In the genomic region with DNA sequence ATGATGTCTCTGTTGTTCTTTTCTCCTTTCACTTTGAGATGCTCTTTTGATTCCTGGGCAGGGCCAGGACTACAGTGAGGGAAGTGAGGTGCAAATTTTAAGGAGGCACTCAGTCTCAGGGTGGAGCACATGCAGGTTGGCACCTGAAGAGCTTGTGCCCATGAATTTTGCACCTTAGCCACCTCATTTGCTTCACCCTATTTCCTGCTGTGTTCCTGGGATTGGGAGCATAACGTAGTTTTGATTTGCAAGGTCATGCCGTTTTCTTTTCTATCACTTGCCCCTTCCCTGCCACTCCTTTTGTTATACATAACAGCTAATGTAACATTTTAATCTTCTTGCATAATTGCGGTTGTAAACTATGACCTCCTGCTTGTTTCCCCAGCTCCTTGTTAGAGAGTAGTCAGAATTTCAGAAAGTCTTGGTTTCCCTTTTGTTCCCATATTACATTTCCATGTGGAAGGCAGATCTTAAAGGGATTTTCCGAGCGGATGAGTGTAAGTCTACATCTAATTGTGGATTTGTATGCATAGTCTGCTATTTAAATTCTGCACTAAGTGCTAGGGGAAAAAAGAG, we compare ENCODE assay signal across 2 cellular contexts.
TF ChIP-seq lines count a peak whose summit lies in the region.

No MANE protein-coding gene starts in this region.

TF ChIP-seq in H1, 55 proteins besides CTCF, POLR2A, EP300 and RAD21:
- TF ChIP-seq CTBP2 (IDR thresholded peaks at IDR 0.05; ENCODE audit: borderline replicate concordance, insufficient read depth, insufficient read length, low read length) (no peak), BCL11A (IDR thresholded peaks at IDR 0.05; ENCODE audit: low read depth in 2 of 2, low read length in 2 of 2) (no peak), GABPA (IDR thresholded peaks at IDR 0.05; ENCODE audit: borderline replicate concordance, insufficient read depth, low read length) (no peak), SP2 (IDR thresholded peaks at IDR 0.05; ENCODE audit: low read length) (no peak), EGR1 (IDR thresholded peaks at IDR 0.05; ENCODE audit: borderline replicate concordance, low read depth, low read length) (no peak)
TF ChIP-seq in H1: peak in this region for 0.

TF ChIP-seq in neural cell, 6 proteins besides CTCF, POLR2A, EP300 and RAD21:
- TF ChIP-seq MXI1 (conservative IDR thresholded peaks at IDR 0.05; ENCODE audit: poor library complexity, severe bottlenecking) = no peak
- TF ChIP-seq TAF1 (IDR thresholded peaks at IDR 0.05; ENCODE audit: low read depth) = no peak
- TF ChIP-seq EZH2 (IDR thresholded peaks at IDR 0.05; ENCODE audit: borderline replicate concordance, insufficient read depth, low read length, poor library complexity, severe bottlenecking) = no peak
- TF ChIP-seq REST (IDR thresholded peaks at IDR 0.05; ENCODE audit: borderline replicate concordance) = no peak
- no peak for TF ChIP-seq SMC3 (conservative IDR thresholded peaks at IDR 0.05; ENCODE audit: poor library complexity)
- no peak for TF ChIP-seq POLR2AphosphoS5 (IDR thresholded peaks at IDR 0.05)
TF ChIP-seq in neural cell: peak in this region for 0.
